Comparison of ENCODE assay signal across 14 cellular contexts in genomic region chr11:57793711-57794110, GRCh38. TPM values are rescaled to one million over a fixed set of nuclear protein-coding genes. Genes with fewer than 3 reads are reported as not detected.
A peak's percentile ranks its signal among the peaks of the same experiment; 100 is the strongest.
DNase-seq lines count a peak whose midpoint lies in the region; ATAC-seq and TF ChIP-seq lines count a peak whose summit lies in the region.
"Had no signal": no experiment of that assay in that cellular context is flagged by ENCODE, and none has a peak within 500 bp of the region (broad histone marks: within the 10 kb centered on the region; RNA-seq: fewer than 3 reads in every experiment).

No MANE protein-coding gene starts in this region.

- peaks cover 95% of the 10 kb centered on the region for H3K79me2 ChIP-seq in hepatocyte

- H3K9me3 Mint-ChIP-seq in activated T-cell treated with anti-CD3 and anti-CD28 coated beads, Interleukin-2, amount 50 U/mL, for 24 hours = no peaks in the 10 kb centered on the region
- no peaks in the 10 kb centered on the region for H3K9me3 Mint-ChIP-seq in activated T-cell treated with anti-CD3 and anti-CD28 coated beads, Interleukin-2, amount 50 U/mL, for 4 hours
- H3K9me3 Mint-ChIP-seq in activated CD8-positive, alpha-beta T cell treated with anti-CD3 and anti-CD28 coated beads for 36 hours = no peaks in the 10 kb centered on the region
- H3K9me3 Mint-ChIP-seq in glutamatergic neuron (ENCODE audit: unreplicated experiment) = peaks cover 4% of the 10 kb centered on the region

- H3K27ac ChIP-seq in hepatocyte = peak overlapping the region; percentile 54
- peak overlapping the region; percentile 75 for H3K27ac ChIP-seq in suprapubic skin

- H3K9me3 ChIP-seq in hepatocyte (ENCODE audit: low read depth) (no peaks in the 10 kb centered on the region), suprapubic skin (no peaks in the 10 kb centered on the region)
- H3K9me3 ChIP-seq: testis had no signal

- H3K27me3 Mint-ChIP-seq in activated T-cell treated with anti-CD3 and anti-CD28 coated beads, Interleukin-2, amount 50 U/mL, for 24 hours = no peaks in the 10 kb centered on the region
- no peaks in the 10 kb centered on the region for H3K27me3 Mint-ChIP-seq in activated T-cell treated with anti-CD3 and anti-CD28 coated beads, Interleukin-2, amount 50 U/mL, for 4 hours (ENCODE audit: low read depth)
- no peaks in the 10 kb centered on the region for H3K27me3 Mint-ChIP-seq in activated CD8-positive, alpha-beta T cell treated with anti-CD3 and anti-CD28 coated beads for 36 hours
- peaks cover 5% of the 10 kb centered on the region for H3K27me3 Mint-ChIP-seq in glutamatergic neuron (ENCODE audit: unreplicated experiment)

- H3K36me3 ChIP-seq in hepatocyte (replicated peaks; ENCODE audit: insufficient read depth, low read depth) (no peaks in the 10 kb centered on the region), suprapubic skin (peaks cover 39% of the 10 kb centered on the region)

- intact Hi-C loops in activated CD8-positive, alpha-beta T cell treated with anti-CD3 and anti-CD28 coated beads for 36 hours (cut with micrococcal nuclease) = loop anchor here (2.0 kb wide), 1 partner anchor 51 kb away; no protein-coding TSS in a partner anchor

- no peak overlapping the region for H3K4me3 ChIP-seq in hepatocyte
- H3K4me3 ChIP-seq in suprapubic skin = no peak overlapping the region
- H3K4me3 ChIP-seq: cardiac muscle cell, testis had no signal

- peaks cover 39% of the 10 kb centered on the region for H3K4me1 Mint-ChIP-seq in activated T-cell treated with anti-CD3 and anti-CD28 coated beads, Interleukin-2, amount 50 U/mL, for 24 hours (ENCODE audit: low read depth)
- H3K4me1 Mint-ChIP-seq in activated T-cell treated with anti-CD3 and anti-CD28 coated beads, Interleukin-2, amount 50 U/mL, for 4 hours (ENCODE audit: low read depth) = peaks cover 40% of the 10 kb centered on the region
- H3K4me1 Mint-ChIP-seq in activated CD8-positive, alpha-beta T cell treated with anti-CD3 and anti-CD28 coated beads for 36 hours (ENCODE audit: low read depth) = peaks cover 38% of the 10 kb centered on the region
- peaks cover 16% of the 10 kb centered on the region for H3K4me1 Mint-ChIP-seq in glutamatergic neuron (ENCODE audit: low read depth, unreplicated experiment)

- H3K4me1 ChIP-seq in hepatocyte (ENCODE audit: insufficient read depth) (peaks cover 37% of the 10 kb centered on the region), suprapubic skin (peaks cover 52% of the 10 kb centered on the region)

- H2AFZ ChIP-seq in hepatocyte = no peak overlapping the region

- POLR2A ChIA-PET in activated CD8-positive, alpha-beta T cell treated with anti-CD3 and anti-CD28 coated beads for 36 hours (lab: Charles Lee) = no interaction called here

- H3K9me2 ChIP-seq in hepatocyte (replicated peaks; ENCODE audit: insufficient read depth) = no peaks in the 10 kb centered on the region

- TF ChIP-seq EP300 in suprapubic skin (IDR thresholded peaks at IDR 0.05) = no peak

- no peak for DNase-seq in activated T-cell treated with anti-CD3 and anti-CD28 coated beads, Interleukin-2, amount 50 U/mL, for 24 hours
- no peak for DNase-seq in activated T-cell treated with anti-CD3 and anti-CD28 coated beads, Interleukin-2, amount 50 U/mL, for 4 hours
- DNase-seq in activated CD8-positive, alpha-beta T cell treated with anti-CD3 and anti-CD28 coated beads for 36 hours = no peak
- no peak for DNase-seq in hepatocyte (ENCODE audit: low spot score)
- DNase-seq in suprapubic skin (ENCODE audit: low spot score in 2 of 2) = no peak
- DNase-seq in kidney glomerular epithelial cell (lab: John Stamatoyannopoulos, UW) = no peak
- no peak for DNase-seq in glutamatergic neuron
- DNase-seq: activated CD4-positive, alpha-beta T cell treated with anti-CD3 and anti-CD28 coated beads, Interleukin-2, amount 50 U/mL, for 1 hour; foreskin fibroblast; NCI-H2029; testis had no signal

- no peak overlapping the region for H3K4me3 Mint-ChIP-seq in activated T-cell treated with anti-CD3 and anti-CD28 coated beads, Interleukin-2, amount 50 U/mL, for 24 hours
- H3K4me3 Mint-ChIP-seq in activated T-cell treated with anti-CD3 and anti-CD28 coated beads, Interleukin-2, amount 50 U/mL, for 4 hours = no peak overlapping the region
- peak overlapping the region; percentile 10 for H3K4me3 Mint-ChIP-seq in activated CD8-positive, alpha-beta T cell treated with anti-CD3 and anti-CD28 coated beads for 36 hours
- no peak overlapping the region for H3K4me3 Mint-ChIP-seq in glutamatergic neuron (ENCODE audit: unreplicated experiment)

- peak overlapping the region; percentile 66 for H3K27ac Mint-ChIP-seq in activated T-cell treated with anti-CD3 and anti-CD28 coated beads, Interleukin-2, amount 50 U/mL, for 24 hours
- peak overlapping the region; percentile 95 for H3K27ac Mint-ChIP-seq in activated CD8-positive, alpha-beta T cell treated with anti-CD3 and anti-CD28 coated beads for 36 hours
- no peak overlapping the region for H3K27ac Mint-ChIP-seq in glutamatergic neuron (ENCODE audit: unreplicated experiment)

- H4K20me1 ChIP-seq in hepatocyte (ENCODE audit: insufficient read depth, poor library complexity, severe bottlenecking) = peaks cover 25% of the 10 kb centered on the region

- H3K36me3 Mint-ChIP-seq in activated T-cell treated with anti-CD3 and anti-CD28 coated beads, Interleukin-2, amount 50 U/mL, for 24 hours (ENCODE audit: low read depth) = peaks cover 13% of the 10 kb centered on the region
- peaks cover 10% of the 10 kb centered on the region for H3K36me3 Mint-ChIP-seq in activated T-cell treated with anti-CD3 and anti-CD28 coated beads, Interleukin-2, amount 50 U/mL, for 4 hours (ENCODE audit: insufficient read depth)
- H3K36me3 Mint-ChIP-seq in activated CD8-positive, alpha-beta T cell treated with anti-CD3 and anti-CD28 coated beads for 36 hours (ENCODE audit: low read depth) = peaks cover 11% of the 10 kb centered on the region
- peaks cover 5% of the 10 kb centered on the region for H3K36me3 Mint-ChIP-seq in glutamatergic neuron (ENCODE audit: unreplicated experiment)

- H3K4me2 ChIP-seq in hepatocyte = no peak overlapping the region

- no peak for ATAC-seq in activated T-cell treated with anti-CD3 and anti-CD28 coated beads, Interleukin-2, amount 50 U/mL, for 4 hours
- ATAC-seq in activated CD8-positive, alpha-beta T cell treated with anti-CD3 and anti-CD28 coated beads for 36 hours = no peak
- no peak for ATAC-seq in HG02642 (IDR thresholded peaks at IDR 0.05; ENCODE audit: poor library complexity, unreplicated experiment)

- TF ChIP-seq CTCF in activated CD8-positive, alpha-beta T cell treated with anti-CD3 and anti-CD28 coated beads for 36 hours (IDR thresholded peaks at IDR 0.05) = no peak
- TF ChIP-seq CTCF in hepatocyte (IDR thresholded peaks at IDR 0.05; ENCODE audit: poor library complexity) (no peak), suprapubic skin (IDR thresholded peaks at IDR 0.05) (no peak), glutamatergic neuron (IDR thresholded peaks at IDR 0.05; ENCODE audit: partially characterized antibody, unreplicated experiment) (no peak)

- H3K27me3 ChIP-seq in hepatocyte (no peaks in the 10 kb centered on the region), suprapubic skin (no peaks in the 10 kb centered on the region)
- H3K27me3 ChIP-seq: cardiac muscle cell, testis had no signal

- 85% methylated on average over 7 of the region's 7 CpGs for WGBS in hepatocyte (ENCODE audit: low lambda C conversion rate, missing lambda C conversion rate)
- 53% methylated on average over 7 of the region's 7 CpGs for WGBS in suprapubic skin

- CTCF ChIA-PET in activated CD8-positive, alpha-beta T cell treated with anti-CD3 and anti-CD28 coated beads for 36 hours (lab: Charles Lee) = interaction anchor here (1.3 to 1.6 kb wide), 4 partner anchors 9 to 52 kb away, joined by 3 to 4 read pairs (median 3); partner anchors contain the start of gene SELENOH

- TF ChIP-seq POLR2A in suprapubic skin (IDR thresholded peaks at IDR 0.05) = no peak

RNA-seq across cellular contexts. Expression of gene CTNND1, which starts 32.1 kb away (rescaled TPM):
- 1 to 10 TPM; 4.9 to 6.3 (median 5.4) TPM for total RNA-seq in activated T-cell treated with anti-CD3 and anti-CD28 coated beads, Interleukin-2, amount 50 U/mL, for 4 hours
- total RNA-seq in activated CD8-positive, alpha-beta T cell treated with anti-CD3 and anti-CD28 coated beads for 36 hours = 1 to 10 TPM; 7.3 to 7.9 TPM
- total RNA-seq in hepatocyte (124 and 130 TPM in 2 replicates), suprapubic skin (100 to 1,000 TPM; 216 to 336 (median 223) TPM), glutamatergic neuron (ENCODE audit: unreplicated experiment) (344 TPM)
- 59.4 and 65.0 TPM in 2 replicates for polyA plus RNA-seq in hepatocyte

RNA-seq across cellular contexts. Expression of gene BTBD18, which starts 42.1 kb away (rescaled TPM):
- total RNA-seq in activated T-cell treated with anti-CD3 and anti-CD28 coated beads, Interleukin-2, amount 50 U/mL, for 4 hours = not detected
- total RNA-seq in activated CD8-positive, alpha-beta T cell treated with anti-CD3 and anti-CD28 coated beads for 36 hours = not detected
- not detected in 2 replicates for total RNA-seq in hepatocyte
- polyA plus RNA-seq in hepatocyte = 0.24 and 0.39 TPM in 2 replicates
- total RNA-seq in suprapubic skin = not detected
- total RNA-seq in glutamatergic neuron (ENCODE audit: unreplicated experiment) = not detected
- total RNA-seq: cardiac muscle cell, OCI-LY7 had no signal

RNA-seq across cellular contexts. Expression of gene SELENOH, which starts 52.4 kb away (rescaled TPM):
- 100 to 1,000 TPM; 231 to 290 (median 260) TPM for total RNA-seq in activated T-cell treated with anti-CD3 and anti-CD28 coated beads, Interleukin-2, amount 50 U/mL, for 4 hours
- total RNA-seq in activated CD8-positive, alpha-beta T cell treated with anti-CD3 and anti-CD28 coated beads for 36 hours = 100 to 1,000 TPM; 257 to 265 TPM
- total RNA-seq in hepatocyte = 127 and 135 TPM in 2 replicates
- 205 and 229 TPM in 2 replicates for polyA plus RNA-seq in hepatocyte
- 10 to 100 TPM; 62.0 to 74.6 (median 67.5) TPM for total RNA-seq in suprapubic skin
- 98.8 TPM for total RNA-seq in glutamatergic neuron (ENCODE audit: unreplicated experiment)

Comparison
In these comparisons a context has a peak if more than half of its experiments do, and no peak if none do; other contexts are left out.
1. RNA of gene CTNND1, which starts 32.1 kb away (total RNA-seq): 344 TPM in glutamatergic neuron (single experiment), 216 to 336 TPM in suprapubic skin and 124 to 130 TPM in hepatocyte; 7.3 to 7.9 TPM in activated CD8-positive, alpha-beta T cell treated with anti-CD3 and anti-CD28 coated beads for 36 hours and 4.9 to 6.3 TPM in activated T-cell treated with anti-CD3 and anti-CD28 coated beads, Interleukin-2, amount 50 U/mL, for 4 hours; every median in the first group is over 10 times any median in the second.